7 cellular contexts compared by ENCODE assay signal in genomic region chr12:776772-777373, GRCh38. TPM values are rescaled to one million over a fixed set of nuclear protein-coding genes. Genes with fewer than 3 reads are reported as not detected.
A peak's percentile ranks its signal among the peaks of the same experiment; 100 is the strongest.
DNase-seq lines count a peak whose midpoint lies in the region; ATAC-seq, FAIRE-seq and TF ChIP-seq lines count a peak whose summit lies in the region.
"Not testable (repeated sequence)": the region's sequence is repeated elsewhere in the genome, so short reads cannot be mapped to it uniquely, and the experiment has no call there.

No MANE protein-coding gene starts in this region.

- DNase-seq in COLO829 (ENCODE audit: low spot score), result peak; percentile 72
- not testable (repeated sequence) for DNase-seq in IMR-90; activated CD4-positive, alpha-beta T cell treated with anti-CD3 and anti-CD28 coated beads for 36 hours; activated T-helper 1 cell treated with anti-CD3 and anti-CD28 coated beads, Interleukin-12 subunit alpha, Interleukin-12 subunit beta, Interleukin-2, Interleukin-4 antibody, amounts not matched to agents 30 ng/mL and 10 ng/mL and 1 ng/mL, durations not matched to agents 14 hours and 24 hours and 36 hours (ENCODE audit: low spot score); trophoblast cell
- DNase-seq in bronchial epithelial cell (ENCODE audit: low read depth), result peak; percentile 46
- peak; percentile 1 for DNase-seq in kidney tubule cell (ENCODE audit: low spot score)

- H3K36me3 ChIP-seq in IMR-90 (ENCODE audit: control insufficient read depth, insufficient read depth, low read length); bronchial epithelial cell (ENCODE audit: control insufficient read depth, insufficient read depth, low read length); trophoblast cell (ENCODE audit: control insufficient read depth in 1 of 2, insufficient read depth in 2 of 2, low read length in 2 of 2): not testable (repeated sequence)

- not testable (repeated sequence) for H3K36me3 Mint-ChIP-seq in activated CD4-positive, alpha-beta T cell treated with anti-CD3 and anti-CD28 coated beads for 36 hours (ENCODE audit: low read depth); activated T-helper 1 cell treated with anti-CD3 and anti-CD28 coated beads, Interleukin-12 subunit alpha, Interleukin-12 subunit beta, Interleukin-2, Interleukin-4 antibody, amounts not matched to agents 30 ng/mL and 10 ng/mL and 1 ng/mL, durations not matched to agents 14 hours and 24 hours and 36 hours (ENCODE audit: low read depth)

- H3K4me3 Mint-ChIP-seq in activated CD4-positive, alpha-beta T cell treated with anti-CD3 and anti-CD28 coated beads for 36 hours; activated T-helper 1 cell treated with anti-CD3 and anti-CD28 coated beads, Interleukin-12 subunit alpha, Interleukin-12 subunit beta, Interleukin-2, Interleukin-4 antibody, amounts not matched to agents 30 ng/mL and 10 ng/mL and 1 ng/mL, durations not matched to agents 14 hours and 24 hours and 36 hours: not testable (repeated sequence)

- not testable (repeated sequence) for H2BK20ac ChIP-seq in IMR-90 (ENCODE audit: low read depth, low read length)

- not testable (repeated sequence) for H2AFZ ChIP-seq in IMR-90 (replicated peaks; ENCODE audit: low read length, poor library complexity); trophoblast cell (ENCODE audit: insufficient read depth, low read length, poor library complexity)

- not testable (repeated sequence) for H4K8ac ChIP-seq in IMR-90 (ENCODE audit: low read depth in 2 of 2, low read length in 2 of 2); trophoblast cell (ENCODE audit: low read depth, low read length)

- H3K27ac ChIP-seq in IMR-90 (ENCODE audit: insufficient read depth, low read length); trophoblast cell (ENCODE audit: low read depth, low read length): not testable (repeated sequence)

- BruUV-seq in IMR-90 (replicated peaks; lab: Mats Ljungman, UMichigan), result not testable (repeated sequence)

- not testable (repeated sequence) for H2AK9ac ChIP-seq in IMR-90 (replicated peaks; ENCODE audit: low read depth, low read length, poor library complexity)

- not testable (repeated sequence) for H3K56ac ChIP-seq in IMR-90 (ENCODE audit: extremely low read depth, insufficient read depth, low read length)

- no CpG with 5 or more reads among the region's 5 CpGs for WGBS in IMR-90 (ENCODE audit: extremely low coverage in 2 of 2, insufficient read length in 1 of 2), 2 experiments
- WGBS in trophoblast cell (ENCODE audit: extremely low coverage, insufficient coverage, insufficient read length), result no CpG with 5 or more reads among the region's 5 CpGs

- not testable (repeated sequence) for TF ChIP-seq POLR2A in IMR-90 (IDR thresholded peaks at IDR 0.05; ENCODE audit: low read depth, low read length)

- TF ChIP-seq RAD21 in IMR-90 (IDR thresholded peaks at IDR 0.05; ENCODE audit: low read length), result not testable (repeated sequence)

- FAIRE-seq in bronchial epithelial cell (lab: Jason Lieb, UNC), result not testable (repeated sequence)

- H3K9ac ChIP-seq in IMR-90 (ENCODE audit: low read depth, low read length); trophoblast cell (ENCODE audit: low read length): not testable (repeated sequence)

- H2BK12ac ChIP-seq in trophoblast cell (ENCODE audit: low read length), result not testable (repeated sequence)

- not testable (repeated sequence) for H3K4me2 ChIP-seq in IMR-90 (ENCODE audit: low read depth, low read length); trophoblast cell (ENCODE audit: low read length)

- dilution Hi-C loops in IMR-90 (cut with HindIII; ENCODE audit: low sequenced_read_pairs, unreplicated experiment), result not testable (repeated sequence)

- H3K9me3 Mint-ChIP-seq in activated CD4-positive, alpha-beta T cell treated with anti-CD3 and anti-CD28 coated beads for 36 hours (ENCODE audit: low read depth); activated T-helper 1 cell treated with anti-CD3 and anti-CD28 coated beads, Interleukin-12 subunit alpha, Interleukin-12 subunit beta, Interleukin-2, Interleukin-4 antibody, amounts not matched to agents 30 ng/mL and 10 ng/mL and 1 ng/mL, durations not matched to agents 14 hours and 24 hours and 36 hours: not testable (repeated sequence)

- not testable (repeated sequence) for H4K5ac ChIP-seq in IMR-90 (ENCODE audit: low read depth, low read length)

- not testable (repeated sequence) for H3K4me3 ChIP-seq in IMR-90 (ENCODE audit: insufficient read depth, low read depth, low read length); bronchial epithelial cell (ENCODE audit: low read depth, low read length); trophoblast cell (ENCODE audit: low read depth, low read length)

- not testable (repeated sequence) for TF ChIP-seq CTCF in IMR-90 (conservative IDR thresholded peaks at IDR 0.05; ENCODE audit: low read depth, low read length); bronchial epithelial cell (IDR thresholded peaks at IDR 0.05; ENCODE audit: insufficient read depth, low read length, severe bottlenecking)

- H2BK15ac ChIP-seq in IMR-90 (ENCODE audit: low read depth, low read length), result not testable (repeated sequence)

- peaks cover 44% of the 10 kb centered on the region for H4K20me1 ChIP-seq in IMR-90 (ENCODE audit: insufficient read depth, low read length)

- intact Hi-C loops in IMR-90 (cut with micrococcal nuclease), result loop anchor here (1.0 to 5.0 kb wide), 2 partner anchors 35 to 58 kb away; no protein-coding TSS in a partner anchor
- intact Hi-C loops in activated CD4-positive, alpha-beta T cell treated with anti-CD3 and anti-CD28 coated beads for 36 hours (cut with DNase I, micrococcal nuclease), result loop anchor here in 1 of 2 experiments (2.0 kb wide), 1 partner anchor 22 kb away; no protein-coding TSS in a partner anchor
- intact Hi-C loops in activated T-helper 1 cell treated with anti-CD3 and anti-CD28 coated beads, Interleukin-12 subunit alpha, Interleukin-12 subunit beta, Interleukin-2, Interleukin-4 antibody, amounts not matched to agents 30 ng/mL and 10 ng/mL and 1 ng/mL, durations not matched to agents 14 hours and 24 hours and 36 hours (cut with micrococcal nuclease), result not testable (repeated sequence)

- H3K79me2 ChIP-seq in trophoblast cell (ENCODE audit: control insufficient read depth, insufficient read depth, low read length, poor library complexity), result not testable (repeated sequence)

- H4K91ac ChIP-seq in IMR-90 (ENCODE audit: insufficient read depth, low read depth, low read length); trophoblast cell (ENCODE audit: low read depth, low read length): not testable (repeated sequence)

- peak overlapping the region; percentile 72 for H3K27ac Mint-ChIP-seq in activated CD4-positive, alpha-beta T cell treated with anti-CD3 and anti-CD28 coated beads for 36 hours
- H3K27ac Mint-ChIP-seq in activated T-helper 1 cell treated with anti-CD3 and anti-CD28 coated beads, Interleukin-12 subunit alpha, Interleukin-12 subunit beta, Interleukin-2, Interleukin-4 antibody, amounts not matched to agents 30 ng/mL and 10 ng/mL and 1 ng/mL, durations not matched to agents 14 hours and 24 hours and 36 hours, result peak overlapping the region; percentile 46

- H4K12ac ChIP-seq in trophoblast cell (ENCODE audit: low read depth, low read length), result not testable (repeated sequence)

- in situ Hi-C loops in IMR-90 (cut with MboI; ENCODE audit: low sequenced_read_pairs), result not testable (repeated sequence)

- H2BK120ac ChIP-seq in IMR-90 (ENCODE audit: low read depth, low read length); trophoblast cell (ENCODE audit: insufficient read depth, low read length, poor library complexity): not testable (repeated sequence)

- peaks cover 18 to 50% of the 10 kb centered on the region in 2 experiments for H3K79me1 ChIP-seq in IMR-90 (ENCODE audit: low read depth in 1 of 2, low read length in 2 of 2)
- not testable (repeated sequence) for H3K79me1 ChIP-seq in trophoblast cell (ENCODE audit: low read length)

- H3K14ac ChIP-seq in IMR-90 (replicated peaks; ENCODE audit: low read depth, low read length); trophoblast cell (ENCODE audit: low read length): not testable (repeated sequence)

- H3K4me1 ChIP-seq in IMR-90 (ENCODE audit: control insufficient read depth, insufficient read depth, low read length); trophoblast cell (ENCODE audit: control insufficient read depth in 1 of 2, insufficient read depth in 2 of 2, low read length in 2 of 2): not testable (repeated sequence)

- CTCF ChIA-PET in IMR-90 (lab: Yijun Ruan, JAX), result not testable (repeated sequence)
- CTCF ChIA-PET in activated CD4-positive, alpha-beta T cell treated with anti-CD3 and anti-CD28 coated beads for 36 hours (lab: Charles Lee), result interaction anchor here (0.6 to 3.7 kb wide), 20 partner anchors 7 to 201 kb away, joined by 3 to 30 read pairs (median 4); partner anchors contain the start of gene WNK1

- not testable (repeated sequence) for H2AK5ac ChIP-seq in IMR-90 (ENCODE audit: low read depth, low read length); trophoblast cell (ENCODE audit: low read length)

- H3K4ac ChIP-seq in IMR-90 (ENCODE audit: low read depth, low read length), result not testable (repeated sequence)
- peak overlapping the region; percentile 84 for H3K4ac ChIP-seq in trophoblast cell (ENCODE audit: low read depth, low read length)

- H2BK5ac ChIP-seq in IMR-90 (ENCODE audit: low read depth, low read length, poor library complexity, severe bottlenecking), result peak overlapping the region; percentile 48
- not testable (repeated sequence) for H2BK5ac ChIP-seq in trophoblast cell (ENCODE audit: low read depth, low read length, poor library complexity)

- H3K27me3 Mint-ChIP-seq in activated CD4-positive, alpha-beta T cell treated with anti-CD3 and anti-CD28 coated beads for 36 hours; activated T-helper 1 cell treated with anti-CD3 and anti-CD28 coated beads, Interleukin-12 subunit alpha, Interleukin-12 subunit beta, Interleukin-2, Interleukin-4 antibody, amounts not matched to agents 30 ng/mL and 10 ng/mL and 1 ng/mL, durations not matched to agents 14 hours and 24 hours and 36 hours (ENCODE audit: insufficient read depth): not testable (repeated sequence)

- H3K23ac ChIP-seq in IMR-90 (ENCODE audit: low read depth, low read length); trophoblast cell (ENCODE audit: low read length): not testable (repeated sequence)

- peaks cover 22% of the 10 kb centered on the region for H3K9me1 ChIP-seq in IMR-90 (ENCODE audit: insufficient read depth, low read length)

- ATAC-seq in IMR-90 (ENCODE audit: low read depth), result not testable (repeated sequence)
- peak; percentile 37 for ATAC-seq in activated CD4-positive, alpha-beta T cell treated with anti-CD3 and anti-CD28 coated beads for 36 hours

- H3K4me1 Mint-ChIP-seq in activated CD4-positive, alpha-beta T cell treated with anti-CD3 and anti-CD28 coated beads for 36 hours, result peaks cover 85% of the 10 kb centered on the region
- peaks cover 77% of the 10 kb centered on the region for H3K4me1 Mint-ChIP-seq in activated T-helper 1 cell treated with anti-CD3 and anti-CD28 coated beads, Interleukin-12 subunit alpha, Interleukin-12 subunit beta, Interleukin-2, Interleukin-4 antibody, amounts not matched to agents 30 ng/mL and 10 ng/mL and 1 ng/mL, durations not matched to agents 14 hours and 24 hours and 36 hours (ENCODE audit: low read depth)

- not testable (repeated sequence) for H3K9me3 ChIP-seq in IMR-90 (ENCODE audit: control insufficient read depth, insufficient read depth, low read length); trophoblast cell (ENCODE audit: insufficient read depth, low read depth, low read length)

- H3K18ac ChIP-seq in IMR-90 (ENCODE audit: low read depth, low read length); trophoblast cell (ENCODE audit: low read length): not testable (repeated sequence)

- not testable (repeated sequence) for H3K27me3 ChIP-seq in IMR-90 (ENCODE audit: control insufficient read depth, insufficient read depth, low read length); bronchial epithelial cell (ENCODE audit: control insufficient read depth, insufficient read depth, low read length); trophoblast cell (ENCODE audit: insufficient read depth, low read length)

- POLR2A ChIA-PET in IMR-90 (lab: Charles Lee; ENCODE audit: unreplicated experiment), result not testable (repeated sequence)
- POLR2A ChIA-PET in activated CD4-positive, alpha-beta T cell treated with anti-CD3 and anti-CD28 coated beads for 36 hours (lab: Charles Lee), result interaction anchor here (0.6 to 1.0 kb wide), 2 partner anchors 9 to 16 kb away, joined by 3 read pairs; no protein-coding TSS in a partner anchor

RNA-seq across cellular contexts. Expression of gene WNK1, which starts 24.5 kb away (rescaled TPM):
- total RNA-seq in IMR-90 (2012; rRNA removed), result 38.3 and 42.8 TPM in 2 replicates
- polyA plus RNA-seq in IMR-90 (2012; rRNA removed), result 28.3 and 36.9 TPM in 2 replicates
- polyA plus RNA-seq in IMR-90 (2012; cell fraction: cytosol; rRNA removed), result 12.2 and 22.4 TPM in 2 replicates
- polyA plus RNA-seq in IMR-90 (2012; cell fraction: nucleus; rRNA removed; ENCODE audit: low replicate concordance), result 45.1 and 55.1 TPM in 2 replicates
- 100 to 1,000 TPM; 127 to 147 TPM for total RNA-seq in activated CD4-positive, alpha-beta T cell treated with anti-CD3 and anti-CD28 coated beads for 36 hours
- 164 and 178 TPM in 2 replicates for total RNA-seq in activated T-helper 1 cell treated with anti-CD3 and anti-CD28 coated beads, Interleukin-12 subunit alpha, Interleukin-12 subunit beta, Interleukin-2, Interleukin-4 antibody, amounts not matched to agents 30 ng/mL and 10 ng/mL and 1 ng/mL, durations not matched to agents 14 hours and 24 hours and 36 hours
- 57.7 and 101 TPM in 2 replicates for total RNA-seq in bronchial epithelial cell
- polyA plus RNA-seq in trophoblast cell (2013), result 67.0 and 67.8 TPM in 2 replicates
